8 cellular contexts compared by ENCODE assay signal in genomic region chr10:11611248-11612003, GRCh38. TPM values are rescaled to one million over a fixed set of nuclear protein-coding genes. Genes with fewer than 3 reads are reported as not detected.
A peak's percentile ranks its signal among the peaks of the same experiment; 100 is the strongest.
DNase-seq lines count a peak whose midpoint lies in the region; ATAC-seq and TF ChIP-seq lines count a peak whose summit lies in the region.

TSS of gene USP6NL (minus strand) at chr10:11611650. CDS start at chr10:11597634, 14,016 bp downstream.

- 1 to 2% methylated on average over 57 to 89 of the region's 106 CpGs for WGBS in GM23248 (ENCODE audit: low coverage in 1 of 2, low lambda C conversion rate in 2 of 2, missing lambda C conversion rate in 2 of 2), 2 experiments
- WGBS in heart left ventricle, 4 donors, result 0 to 1% (median 0%) methylated on average over 12 to 106 of the region's 106 CpGs
- no CpG with 5 or more reads among the region's 106 CpGs for WGBS in trophoblast cell (ENCODE audit: extremely low coverage, insufficient coverage, insufficient read length)

- peak within 1 kb of the TSS; percentile 23 for H2BK12ac ChIP-seq in trophoblast cell (ENCODE audit: low read length)

- H3K14ac ChIP-seq in trophoblast cell (ENCODE audit: low read length), result peak within 1 kb of the TSS; percentile 85

- H3K27ac ChIP-seq in GM23248 (peak within 1 kb of the TSS; percentile 19), SU-DHL-6 (ENCODE audit: low read depth, low read length) (peak within 1 kb of the TSS; percentile 91), heart left ventricle (peak within 1 kb of the TSS; percentile 84 to 92 (median 89)), trophoblast cell (ENCODE audit: low read depth, low read length) (peak within 1 kb of the TSS; percentile 90), upper lobe of right lung (peak within 1 kb of the TSS; percentile 88)

- H4K20me1 ChIP-seq in GM23248 (ENCODE audit: insufficient read depth), result no peaks in the 10 kb centered on the region
- H4K20me1 ChIP-seq in SU-DHL-6 (ENCODE audit: low read depth, low read length), result no peaks in the 10 kb centered on the region

- H3K36me3 ChIP-seq in GM23248 (ENCODE audit: low read depth) (no peaks in the 10 kb centered on the region), SU-DHL-6 (ENCODE audit: low read length) (no peaks in the 10 kb centered on the region), heart left ventricle (no peaks in the 10 kb centered on the region), trophoblast cell (ENCODE audit: control insufficient read depth in 1 of 2, insufficient read depth in 2 of 2, low read length in 2 of 2) (no peaks in the 10 kb centered on the region), upper lobe of right lung (no peaks in the 10 kb centered on the region)

- peak within 1 kb of the TSS; percentile 83 for H4K8ac ChIP-seq in trophoblast cell (ENCODE audit: low read depth, low read length)

- intact Hi-C loops in heart left ventricle (cut with DNase I), result loop anchor here in 8 of 10 donors (5.0 to 10.0 kb wide), 6 partner anchors 73 to 113 kb away; no protein-coding TSS in a partner anchor
- intact Hi-C loops in upper lobe of right lung (cut with DNase I), result no loop called here

- peak within 1 kb of the TSS; percentile 78 for H4K12ac ChIP-seq in trophoblast cell (ENCODE audit: low read depth, low read length)

- peak within 1 kb of the TSS; percentile 82 for H2AFZ ChIP-seq in GM23248
- peak within 1 kb of the TSS; percentile 39 for H2AFZ ChIP-seq in SU-DHL-6 (ENCODE audit: low read depth, low read length, severe bottlenecking)
- H2AFZ ChIP-seq in trophoblast cell (ENCODE audit: insufficient read depth, low read length, poor library complexity), result peak within 1 kb of the TSS; percentile 79

- H3K79me1 ChIP-seq in trophoblast cell (ENCODE audit: low read length), result peaks cover 12% of the 10 kb centered on the region

- peak within 1 kb of the TSS; percentile 74 for H3K9ac ChIP-seq in GM23248
- peak within 1 kb of the TSS; percentile 87 for H3K9ac ChIP-seq in SU-DHL-6 (ENCODE audit: low read length)
- H3K9ac ChIP-seq in trophoblast cell (ENCODE audit: low read length), result peak within 1 kb of the TSS; percentile 87

- peak within 1 kb of the TSS; percentile 80 for H3K18ac ChIP-seq in trophoblast cell (ENCODE audit: low read length)

- ATAC-seq in heart left ventricle (peak; percentile 88 to 98 (median 98)), upper lobe of right lung (peak; percentile 98)

- no peak within 1 kb of the TSS for H2AK5ac ChIP-seq in trophoblast cell (ENCODE audit: low read length)

- H3K4me2 ChIP-seq in GM23248 (ENCODE audit: unreplicated experiment) (peak within 1 kb of the TSS; percentile 96), SU-DHL-6 (ENCODE audit: low read depth, low read length, poor library complexity, severe bottlenecking) (peak within 1 kb of the TSS; percentile 100), trophoblast cell (ENCODE audit: low read length) (peak within 1 kb of the TSS; percentile 92)

- H3F3A ChIP-seq in GM23248 (ENCODE audit: insufficient read depth), result peaks cover 33% of the 10 kb centered on the region
- H3F3A ChIP-seq in SU-DHL-6 (ENCODE audit: insufficient read depth), result peaks cover 52% of the 10 kb centered on the region

- H3K4me1 ChIP-seq in GM23248 (ENCODE audit: insufficient read depth) (peaks cover 9% of the 10 kb centered on the region), heart left ventricle (peaks cover 0 to 30% (median 10%) of the 10 kb centered on the region in 12 donors), trophoblast cell (ENCODE audit: control insufficient read depth in 1 of 2, insufficient read depth in 2 of 2, low read length in 2 of 2) (peaks cover 4 to 7% of the 10 kb centered on the region in 2 experiments), upper lobe of right lung (peaks cover 14% of the 10 kb centered on the region)

- H3K79me2 ChIP-seq in GM23248 (ENCODE audit: insufficient read depth) (peaks cover 33% of the 10 kb centered on the region), SU-DHL-6 (ENCODE audit: insufficient read depth, low read length) (peaks cover 49% of the 10 kb centered on the region), trophoblast cell (ENCODE audit: control insufficient read depth, insufficient read depth, low read length, poor library complexity) (peaks cover 13% of the 10 kb centered on the region)

- TF ChIP-seq CTCF in SU-DHL-6 (IDR thresholded peaks at IDR 0.05; ENCODE audit: insufficient read depth, low read length, poor library complexity, severe bottlenecking) (no peak), heart left ventricle (IDR thresholded peaks at IDR 0.05) (no peak), upper lobe of right lung (IDR thresholded peaks at IDR 0.05) (no peak)

- H3K27me3 ChIP-seq in GM23248 (replicated peaks; ENCODE audit: insufficient read depth) (no peaks in the 10 kb centered on the region), SU-DHL-6 (ENCODE audit: low read length) (no peaks in the 10 kb centered on the region), heart left ventricle (no peaks in the 10 kb centered on the region), trophoblast cell (ENCODE audit: insufficient read depth, low read length) (no peaks in the 10 kb centered on the region), upper lobe of right lung (no peaks in the 10 kb centered on the region)

- peak within 1 kb of the TSS; percentile 52 for H3K4ac ChIP-seq in trophoblast cell (ENCODE audit: low read depth, low read length)

- H3K4me3 ChIP-seq in GM23248, result peak within 1 kb of the TSS; percentile 89
- peak within 1 kb of the TSS; percentile 82 for H3K4me3 ChIP-seq in SU-DHL-6 (ENCODE audit: insufficient read depth, low read length, poor library complexity, severe bottlenecking)
- H3K4me3 ChIP-seq in heart left ventricle, result peak within 1 kb of the TSS; percentile 74 to 96 (median 90)
- peak within 1 kb of the TSS; percentile 94 for H3K4me3 ChIP-seq in trophoblast cell (ENCODE audit: low read depth, low read length)
- peak within 1 kb of the TSS; percentile 74 for H3K4me3 ChIP-seq in upper lobe of right lung

- H2BK120ac ChIP-seq in trophoblast cell (ENCODE audit: insufficient read depth, low read length, poor library complexity), result peak within 1 kb of the TSS; percentile 64

- TF ChIP-seq POLR2A in heart left ventricle (IDR thresholded peaks at IDR 0.05), result peak; percentile 5 to 81

- peak within 1 kb of the TSS; percentile 62 for H2BK5ac ChIP-seq in trophoblast cell (ENCODE audit: low read depth, low read length, poor library complexity)

- H3K23ac ChIP-seq in trophoblast cell (ENCODE audit: low read length), result peak within 1 kb of the TSS; percentile 85

- H3K9me2 ChIP-seq in GM23248 (ENCODE audit: insufficient read depth) (no peaks in the 10 kb centered on the region), SU-DHL-6 (replicated peaks; ENCODE audit: insufficient read depth, low read length) (no peaks in the 10 kb centered on the region)

- no peaks in the 10 kb centered on the region for H3K9me3 ChIP-seq in GM23248 (ENCODE audit: low read depth)
- no peaks in the 10 kb centered on the region for H3K9me3 ChIP-seq in SU-DHL-6 (ENCODE audit: insufficient read depth, low read length)
- H3K9me3 ChIP-seq in heart left ventricle, result no peaks in the 10 kb centered on the region
- no peaks in the 10 kb centered on the region for H3K9me3 ChIP-seq in trophoblast cell (ENCODE audit: insufficient read depth, low read depth, low read length)
- H3K9me3 ChIP-seq in upper lobe of right lung, result no peaks in the 10 kb centered on the region

- H4K91ac ChIP-seq in trophoblast cell (ENCODE audit: low read depth, low read length), result peak within 1 kb of the TSS; percentile 94

- in situ Hi-C loops in GM23248 (cut with MboI), result no loop called here

- peak; percentile 82 for DNase-seq in ELF-1 (ENCODE audit: low read depth, low spot score)
- DNase-seq in GM23248, result peak; percentile 89
- peak; percentile 66 for DNase-seq in LHCN-M2 (ENCODE audit: low read depth)
- DNase-seq in amniotic epithelial cell (ENCODE audit: low read depth), result peak; percentile 73
- DNase-seq in heart left ventricle, result peak; percentile 93 to 95 (median 93)
- peak; percentile 74 to 85 for DNase-seq in trophoblast cell
- peak; percentile 96 for DNase-seq in upper lobe of right lung

RNA-seq across cellular contexts. Expression of gene USP6NL, which starts in this region (rescaled TPM):
- total RNA-seq in GM23248 (2014; rRNA removed; shearing (Covaris generic)), result 7.3 and 9.2 TPM in 2 replicates
- polyA plus RNA-seq in GM23248 (2016; fragmentation: Nextera tagmentation; extraction: Ambion mirVana), result 4.4 and 4.8 TPM in 2 replicates
- 11.0 and 11.4 TPM in 2 replicates for total RNA-seq in LHCN-M2 (2014; rRNA removed)
- polyA plus RNA-seq in LHCN-M2 (2012), result 3.9 TPM
- total RNA-seq in heart left ventricle, result 10 to 100 TPM in 3 of 9 donors, 1 to 10 TPM in 6; 5.7 to 12.2 (median 9.7) TPM
- polyA plus RNA-seq in heart left ventricle, result 1 to 10 TPM; 1.3 to 8.6 TPM
- 16.4 and 17.4 TPM in 2 replicates for polyA plus RNA-seq in trophoblast cell (2013)
- 21.6 TPM for total RNA-seq in upper lobe of right lung

Comparison
In these comparisons a context has a peak if more than half of its experiments do, and no peak if none do; other contexts are left out.
1. Peak in every context shown above with its lines: DNase-seq, ATAC-seq, H3K4me3 ChIP-seq and H3K27ac ChIP-seq.
2. H3K27ac ChIP-seq: peak in every context shown above with its lines; median percentile 91 in SU-DHL-6; 90 in trophoblast cell; 89 in heart left ventricle; 88 in upper lobe of right lung; 19 in GM23248.